ENCODE assay signal across 20 cellular contexts in the genomic region with DNA sequence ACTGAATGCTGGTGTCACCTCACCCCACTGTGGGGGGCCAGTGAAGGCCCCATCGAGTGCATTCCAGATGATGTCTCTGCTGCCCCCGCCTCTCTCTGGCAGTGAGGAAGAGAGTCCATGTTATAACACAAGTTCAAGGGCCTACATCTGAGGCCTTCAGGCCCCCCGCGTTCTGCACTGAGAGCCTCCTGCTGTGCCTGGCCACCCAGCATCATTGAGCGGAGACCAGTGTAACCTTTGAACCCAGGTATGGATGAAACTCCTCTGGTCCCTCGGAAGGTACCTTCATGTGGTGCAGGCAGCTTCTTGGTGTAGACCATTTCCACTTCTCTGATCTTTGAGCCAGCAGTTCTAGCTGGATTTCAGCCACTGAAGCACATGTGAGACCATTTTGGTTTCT.
"Had no signal": no experiment of that assay in that cellular context is flagged by ENCODE, and none has a peak within 500 bp of the region (broad histone marks: within the 10 kb centered on the region; RNA-seq: fewer than 3 reads in every experiment).

No MANE protein-coding gene starts in this region.

- H3K4me3 Mint-ChIP-seq: naive thymus-derived CD4-positive, alpha-beta T cell had no signal

- H3K36me3 ChIP-seq: esophagus squamous epithelium, gastrocnemius medialis, heart right ventricle, left lung, lower lobe of right lung had no signal

- H3K4me1 ChIP-seq: esophagus squamous epithelium, gastrocnemius medialis, heart right ventricle, left lung, lower lobe of right lung had no signal

- DNase-seq: dermis blood vessel endothelial cell; dorsolateral prefrontal cortex; effector CD4-positive, alpha-beta T cell; effector memory CD4-positive, alpha-beta T cell; esophagus squamous epithelium; foreskin fibroblast; foreskin melanocyte; gastrocnemius medialis; glutamatergic neuron; head of caudate nucleus; heart right ventricle; hippocampal formation; left cardiac atrium; left lung; left ventricle myocardium superior; lower lobe of right lung; mesenchymal stem cell; midbrain; naive thymus-derived CD4-positive, alpha-beta T cell had no signal

- H3K27ac Mint-ChIP-seq: naive thymus-derived CD4-positive, alpha-beta T cell had no signal

- H3K4me3 ChIP-seq: coronary artery, dorsolateral prefrontal cortex, esophagus squamous epithelium, gastrocnemius medialis, heart right ventricle, left lung, lower lobe of right lung had no signal

- ATAC-seq: gastrocnemius medialis; heart right ventricle; left cardiac atrium; left lung; left ventricle myocardium superior; lower lobe of right lung; naive thymus-derived CD4-positive, alpha-beta T cell had no signal

- H3K27me3 ChIP-seq: dorsolateral prefrontal cortex, esophagus squamous epithelium, gastrocnemius medialis, heart right ventricle, left lung had no signal

- H3K27ac ChIP-seq: coronary artery, dorsolateral prefrontal cortex, esophagus squamous epithelium, gastrocnemius medialis, heart right ventricle, left lung, lower lobe of right lung had no signal

- H3K9me3 ChIP-seq: esophagus squamous epithelium, gastrocnemius medialis had no signal
